Comparison of ENCODE assay signal across 1 cellular context in the genomic region with DNA sequence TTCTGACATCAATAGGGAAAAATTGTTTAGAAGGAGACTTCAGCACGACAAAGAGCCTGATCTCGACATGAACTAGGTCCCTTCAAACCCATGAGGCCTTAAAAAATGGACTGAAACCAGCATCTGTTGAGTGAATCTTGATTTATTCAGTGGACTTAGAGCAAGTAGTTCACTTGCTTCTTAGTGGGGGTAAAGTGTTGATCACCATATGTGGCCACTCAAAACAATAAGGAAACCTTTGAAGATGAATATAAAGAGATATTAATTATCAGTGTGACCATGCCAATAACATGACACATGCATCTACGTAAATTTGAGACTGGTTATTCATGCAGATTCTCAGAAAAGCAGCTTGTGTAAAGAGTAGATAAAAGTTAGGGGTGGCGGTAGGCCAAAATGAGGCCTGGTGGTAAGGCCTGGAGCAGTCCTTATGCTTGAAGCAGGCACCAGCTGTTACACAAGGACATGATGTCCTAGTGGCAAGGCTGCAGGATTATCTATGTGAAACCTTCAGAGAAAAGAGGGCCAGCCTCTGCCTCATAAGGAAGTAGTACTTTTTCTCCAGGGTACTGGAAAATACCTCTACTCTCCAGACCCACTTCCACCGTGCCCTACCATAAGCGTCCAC.
TF ChIP-seq lines count a peak whose summit lies in the region.

No MANE protein-coding gene starts in this region.

TF ChIP-seq in K562, 482 proteins besides CTCF, POLR2A, EP300 and RAD21 (continued from another document and continues in another):
- TF ChIP-seq, protein P1, sequence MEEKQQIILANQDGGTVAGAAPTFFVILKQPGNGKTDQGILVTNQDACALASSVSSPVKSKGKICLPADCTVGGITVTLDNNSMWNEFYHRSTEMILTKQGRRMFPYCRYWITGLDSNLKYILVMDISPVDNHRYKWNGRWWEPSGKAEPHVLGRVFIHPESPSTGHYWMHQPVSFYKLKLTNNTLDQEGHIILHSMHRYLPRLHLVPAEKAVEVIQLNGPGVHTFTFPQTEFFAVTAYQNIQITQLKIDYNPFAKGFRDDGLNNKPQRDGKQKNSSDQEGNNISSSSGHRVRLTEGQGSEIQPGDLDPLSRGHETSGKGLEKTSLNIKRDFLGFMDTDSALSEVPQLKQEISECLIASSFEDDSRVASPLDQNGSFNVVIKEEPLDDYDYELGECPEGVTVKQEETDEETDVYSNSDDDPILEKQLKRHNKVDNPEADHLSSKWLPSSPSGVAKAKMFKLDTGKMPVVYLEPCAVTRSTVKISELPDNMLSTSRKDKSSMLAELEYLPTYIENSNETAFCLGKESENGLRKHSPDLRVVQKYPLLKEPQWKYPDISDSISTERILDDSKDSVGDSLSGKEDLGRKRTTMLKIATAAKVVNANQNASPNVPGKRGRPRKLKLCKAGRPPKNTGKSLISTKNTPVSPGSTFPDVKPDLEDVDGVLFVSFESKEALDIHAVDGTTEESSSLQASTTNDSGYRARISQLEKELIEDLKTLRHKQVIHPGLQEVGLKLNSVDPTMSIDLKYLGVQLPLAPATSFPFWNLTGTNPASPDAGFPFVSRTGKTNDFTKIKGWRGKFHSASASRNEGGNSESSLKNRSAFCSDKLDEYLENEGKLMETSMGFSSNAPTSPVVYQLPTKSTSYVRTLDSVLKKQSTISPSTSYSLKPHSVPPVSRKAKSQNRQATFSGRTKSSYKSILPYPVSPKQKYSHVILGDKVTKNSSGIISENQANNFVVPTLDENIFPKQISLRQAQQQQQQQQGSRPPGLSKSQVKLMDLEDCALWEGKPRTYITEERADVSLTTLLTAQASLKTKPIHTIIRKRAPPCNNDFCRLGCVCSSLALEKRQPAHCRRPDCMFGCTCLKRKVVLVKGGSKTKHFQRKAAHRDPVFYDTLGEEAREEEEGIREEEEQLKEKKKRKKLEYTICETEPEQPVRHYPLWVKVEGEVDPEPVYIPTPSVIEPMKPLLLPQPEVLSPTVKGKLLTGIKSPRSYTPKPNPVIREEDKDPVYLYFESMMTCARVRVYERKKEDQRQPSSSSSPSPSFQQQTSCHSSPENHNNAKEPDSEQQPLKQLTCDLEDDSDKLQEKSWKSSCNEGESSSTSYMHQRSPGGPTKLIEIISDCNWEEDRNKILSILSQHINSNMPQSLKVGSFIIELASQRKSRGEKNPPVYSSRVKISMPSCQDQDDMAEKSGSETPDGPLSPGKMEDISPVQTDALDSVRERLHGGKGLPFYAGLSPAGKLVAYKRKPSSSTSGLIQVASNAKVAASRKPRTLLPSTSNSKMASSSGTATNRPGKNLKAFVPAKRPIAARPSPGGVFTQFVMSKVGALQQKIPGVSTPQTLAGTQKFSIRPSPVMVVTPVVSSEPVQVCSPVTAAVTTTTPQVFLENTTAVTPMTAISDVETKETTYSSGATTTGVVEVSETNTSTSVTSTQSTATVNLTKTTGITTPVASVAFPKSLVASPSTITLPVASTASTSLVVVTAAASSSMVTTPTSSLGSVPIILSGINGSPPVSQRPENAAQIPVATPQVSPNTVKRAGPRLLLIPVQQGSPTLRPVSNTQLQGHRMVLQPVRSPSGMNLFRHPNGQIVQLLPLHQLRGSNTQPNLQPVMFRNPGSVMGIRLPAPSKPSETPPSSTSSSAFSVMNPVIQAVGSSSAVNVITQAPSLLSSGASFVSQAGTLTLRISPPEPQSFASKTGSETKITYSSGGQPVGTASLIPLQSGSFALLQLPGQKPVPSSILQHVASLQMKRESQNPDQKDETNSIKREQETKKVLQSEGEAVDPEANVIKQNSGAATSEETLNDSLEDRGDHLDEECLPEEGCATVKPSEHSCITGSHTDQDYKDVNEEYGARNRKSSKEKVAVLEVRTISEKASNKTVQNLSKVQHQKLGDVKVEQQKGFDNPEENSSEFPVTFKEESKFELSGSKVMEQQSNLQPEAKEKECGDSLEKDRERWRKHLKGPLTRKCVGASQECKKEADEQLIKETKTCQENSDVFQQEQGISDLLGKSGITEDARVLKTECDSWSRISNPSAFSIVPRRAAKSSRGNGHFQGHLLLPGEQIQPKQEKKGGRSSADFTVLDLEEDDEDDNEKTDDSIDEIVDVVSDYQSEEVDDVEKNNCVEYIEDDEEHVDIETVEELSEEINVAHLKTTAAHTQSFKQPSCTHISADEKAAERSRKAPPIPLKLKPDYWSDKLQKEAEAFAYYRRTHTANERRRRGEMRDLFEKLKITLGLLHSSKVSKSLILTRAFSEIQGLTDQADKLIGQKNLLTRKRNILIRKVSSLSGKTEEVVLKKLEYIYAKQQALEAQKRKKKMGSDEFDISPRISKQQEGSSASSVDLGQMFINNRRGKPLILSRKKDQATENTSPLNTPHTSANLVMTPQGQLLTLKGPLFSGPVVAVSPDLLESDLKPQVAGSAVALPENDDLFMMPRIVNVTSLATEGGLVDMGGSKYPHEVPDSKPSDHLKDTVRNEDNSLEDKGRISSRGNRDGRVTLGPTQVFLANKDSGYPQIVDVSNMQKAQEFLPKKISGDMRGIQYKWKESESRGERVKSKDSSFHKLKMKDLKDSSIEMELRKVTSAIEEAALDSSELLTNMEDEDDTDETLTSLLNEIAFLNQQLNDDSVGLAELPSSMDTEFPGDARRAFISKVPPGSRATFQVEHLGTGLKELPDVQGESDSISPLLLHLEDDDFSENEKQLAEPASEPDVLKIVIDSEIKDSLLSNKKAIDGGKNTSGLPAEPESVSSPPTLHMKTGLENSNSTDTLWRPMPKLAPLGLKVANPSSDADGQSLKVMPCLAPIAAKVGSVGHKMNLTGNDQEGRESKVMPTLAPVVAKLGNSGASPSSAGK (IDR thresholded peaks at IDR 0.05): peak; percentile 69
- TF ChIP-seq PRPF4 (IDR thresholded peaks at IDR 0.05; ENCODE audit: insufficient read depth, low read depth, low read length, poor library complexity, severe bottlenecking) (no peak), NFIC (IDR thresholded peaks at IDR 0.05) (peak; percentile 88), ZNF212 (CRISPR knock-in tag; IDR thresholded peaks at IDR 0.05) (no peak), TRIM24 (IDR thresholded peaks at IDR 0.05) (peak in 1 of 2 experiments; percentile 47; a peak in 2 of 4 replicates), CBX8 (IDR thresholded peaks at IDR 0.05; ENCODE audit: borderline replicate concordance, extremely low read depth, low read depth, low read length, poor library complexity, severe bottlenecking) (no peak), PHF20 (IDR thresholded peaks at IDR 0.05; ENCODE audit: partially characterized antibody) (no peak), GTF2A2 (tag; IDR thresholded peaks at IDR 0.05) (no peak), PRMT5 (CRISPR knock-in tag; IDR thresholded peaks at IDR 0.05) (no peak), CBFA2T3 (IDR thresholded peaks at IDR 0.05) (peak; percentile 86), MYNN (IDR thresholded peaks at IDR 0.05) (no peak), MYNN (CRISPR knock-in tag; IDR thresholded peaks at IDR 0.05) (no peak), CREM (IDR thresholded peaks at IDR 0.05; ENCODE audit: low read depth) (0 out of 2 replicates have a peak, but pooled peaks have one; percentile 18), TEAD4 (IDR thresholded peaks at IDR 0.05; ENCODE audit: low read length) (peak; percentile 69), TEAD4 (CRISPR knock-in tag; IDR thresholded peaks at IDR 0.05; ENCODE audit: borderline replicate concordance) (no peak), FOSL1 (tag; conservative IDR thresholded peaks at IDR 0.05) (peak; percentile 79), HEY1 (CRISPR knock-in tag; IDR thresholded peaks at IDR 0.05; ENCODE audit: borderline replicate concordance) (no peak), ELF1 (tag; IDR thresholded peaks at IDR 0.05) (no peak), TAF9B (IDR thresholded peaks at IDR 0.05; ENCODE audit: partially characterized antibody) (no peak), ZNF175 (CRISPR knock-in tag; IDR thresholded peaks at IDR 0.05; ENCODE audit: low read depth) (no peak), NEUROD1 (IDR thresholded peaks at IDR 0.05; ENCODE audit: borderline replicate concordance, low read depth, low read length, partially characterized antibody) (no peak), KDM2B (CRISPR knock-in tag; IDR thresholded peaks at IDR 0.05) (no peak), TBL1XR1 (IDR thresholded peaks at IDR 0.05; ENCODE audit: low read length in 2 of 2) (no peak), NCOA4 (IDR thresholded peaks at IDR 0.05; ENCODE audit: partially characterized antibody) (no peak), SMC3 (conservative IDR thresholded peaks at IDR 0.05; ENCODE audit: insufficient read depth, low read depth, low read length) (no peak)
- TF ChIP-seq, protein P2, sequence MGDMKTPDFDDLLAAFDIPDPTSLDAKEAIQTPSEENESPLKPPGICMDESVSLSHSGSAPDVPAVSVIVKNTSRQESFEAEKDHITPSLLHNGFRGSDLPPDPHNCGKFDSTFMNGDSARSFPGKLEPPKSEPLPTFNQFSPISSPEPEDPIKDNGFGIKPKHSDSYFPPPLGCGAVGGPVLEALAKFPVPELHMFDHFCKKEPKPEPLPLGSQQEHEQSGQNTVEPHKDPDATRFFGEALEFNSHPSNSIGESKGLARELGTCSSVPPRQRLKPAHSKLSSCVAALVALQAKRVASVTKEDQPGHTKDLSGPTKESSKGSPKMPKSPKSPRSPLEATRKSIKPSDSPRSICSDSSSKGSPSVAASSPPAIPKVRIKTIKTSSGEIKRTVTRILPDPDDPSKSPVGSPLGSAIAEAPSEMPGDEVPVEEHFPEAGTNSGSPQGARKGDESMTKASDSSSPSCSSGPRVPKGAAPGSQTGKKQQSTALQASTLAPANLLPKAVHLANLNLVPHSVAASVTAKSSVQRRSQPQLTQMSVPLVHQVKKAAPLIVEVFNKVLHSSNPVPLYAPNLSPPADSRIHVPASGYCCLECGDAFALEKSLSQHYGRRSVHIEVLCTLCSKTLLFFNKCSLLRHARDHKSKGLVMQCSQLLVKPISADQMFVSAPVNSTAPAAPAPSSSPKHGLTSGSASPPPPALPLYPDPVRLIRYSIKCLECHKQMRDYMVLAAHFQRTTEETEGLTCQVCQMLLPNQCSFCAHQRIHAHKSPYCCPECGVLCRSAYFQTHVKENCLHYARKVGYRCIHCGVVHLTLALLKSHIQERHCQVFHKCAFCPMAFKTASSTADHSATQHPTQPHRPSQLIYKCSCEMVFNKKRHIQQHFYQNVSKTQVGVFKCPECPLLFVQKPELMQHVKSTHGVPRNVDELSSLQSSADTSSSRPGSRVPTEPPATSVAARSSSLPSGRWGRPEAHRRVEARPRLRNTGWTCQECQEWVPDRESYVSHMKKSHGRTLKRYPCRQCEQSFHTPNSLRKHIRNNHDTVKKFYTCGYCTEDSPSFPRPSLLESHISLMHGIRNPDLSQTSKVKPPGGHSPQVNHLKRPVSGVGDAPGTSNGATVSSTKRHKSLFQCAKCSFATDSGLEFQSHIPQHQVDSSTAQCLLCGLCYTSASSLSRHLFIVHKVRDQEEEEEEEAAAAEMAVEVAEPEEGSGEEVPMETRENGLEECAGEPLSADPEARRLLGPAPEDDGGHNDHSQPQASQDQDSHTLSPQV (IDR thresholded peaks at IDR 0.05): peak; percentile 53; the same call in 1 of the 2 replicates
- TF ChIP-seq, protein P3, sequence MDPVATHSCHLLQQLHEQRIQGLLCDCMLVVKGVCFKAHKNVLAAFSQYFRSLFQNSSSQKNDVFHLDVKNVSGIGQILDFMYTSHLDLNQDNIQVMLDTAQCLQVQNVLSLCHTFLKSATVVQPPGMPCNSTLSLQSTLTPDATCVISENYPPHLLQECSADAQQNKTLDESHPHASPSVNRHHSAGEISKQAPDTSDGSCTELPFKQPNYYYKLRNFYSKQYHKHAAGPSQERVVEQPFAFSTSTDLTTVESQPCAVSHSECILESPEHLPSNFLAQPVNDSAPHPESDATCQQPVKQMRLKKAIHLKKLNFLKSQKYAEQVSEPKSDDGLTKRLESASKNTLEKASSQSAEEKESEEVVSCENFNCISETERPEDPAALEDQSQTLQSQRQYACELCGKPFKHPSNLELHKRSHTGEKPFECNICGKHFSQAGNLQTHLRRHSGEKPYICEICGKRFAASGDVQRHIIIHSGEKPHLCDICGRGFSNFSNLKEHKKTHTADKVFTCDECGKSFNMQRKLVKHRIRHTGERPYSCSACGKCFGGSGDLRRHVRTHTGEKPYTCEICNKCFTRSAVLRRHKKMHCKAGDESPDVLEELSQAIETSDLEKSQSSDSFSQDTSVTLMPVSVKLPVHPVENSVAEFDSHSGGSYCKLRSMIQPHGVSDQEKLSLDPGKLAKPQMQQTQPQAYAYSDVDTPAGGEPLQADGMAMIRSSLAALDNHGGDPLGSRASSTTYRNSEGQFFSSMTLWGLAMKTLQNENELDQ (CRISPR knock-in tag; IDR thresholded peaks at IDR 0.05; ENCODE audit: borderline replicate concordance): no peak
- TF ChIP-seq, protein P4, sequence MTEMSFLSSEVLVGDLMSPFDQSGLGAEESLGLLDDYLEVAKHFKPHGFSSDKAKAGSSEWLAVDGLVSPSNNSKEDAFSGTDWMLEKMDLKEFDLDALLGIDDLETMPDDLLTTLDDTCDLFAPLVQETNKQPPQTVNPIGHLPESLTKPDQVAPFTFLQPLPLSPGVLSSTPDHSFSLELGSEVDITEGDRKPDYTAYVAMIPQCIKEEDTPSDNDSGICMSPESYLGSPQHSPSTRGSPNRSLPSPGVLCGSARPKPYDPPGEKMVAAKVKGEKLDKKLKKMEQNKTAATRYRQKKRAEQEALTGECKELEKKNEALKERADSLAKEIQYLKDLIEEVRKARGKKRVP (CRISPR knock-in tag; IDR thresholded peaks at IDR 0.05): no peak
- TF ChIP-seq, protein P5, sequence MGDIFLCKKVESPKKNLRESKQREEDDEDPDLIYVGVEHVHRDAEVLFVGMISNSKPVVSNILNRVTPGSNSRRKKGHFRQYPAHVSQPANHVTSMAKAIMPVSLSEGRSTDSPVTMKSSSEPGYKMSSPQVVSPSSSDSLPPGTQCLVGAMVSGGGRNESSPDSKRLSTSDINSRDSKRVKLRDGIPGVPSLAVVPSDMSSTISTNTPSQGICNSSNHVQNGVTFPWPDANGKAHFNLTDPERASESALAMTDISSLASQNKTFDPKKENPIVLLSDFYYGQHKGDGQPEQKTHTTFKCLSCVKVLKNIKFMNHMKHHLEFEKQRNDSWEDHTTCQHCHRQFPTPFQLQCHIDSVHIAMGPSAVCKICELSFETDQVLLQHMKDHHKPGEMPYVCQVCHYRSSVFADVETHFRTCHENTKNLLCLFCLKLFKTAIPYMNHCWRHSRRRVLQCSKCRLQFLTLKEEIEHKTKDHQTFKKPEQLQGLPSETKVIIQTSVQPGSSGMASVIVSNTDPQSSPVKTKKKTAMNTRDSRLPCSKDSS (IDR thresholded peaks at IDR 0.05; ENCODE audit: low read depth, partially characterized antibody): no peak
- TF ChIP-seq, protein P6, sequence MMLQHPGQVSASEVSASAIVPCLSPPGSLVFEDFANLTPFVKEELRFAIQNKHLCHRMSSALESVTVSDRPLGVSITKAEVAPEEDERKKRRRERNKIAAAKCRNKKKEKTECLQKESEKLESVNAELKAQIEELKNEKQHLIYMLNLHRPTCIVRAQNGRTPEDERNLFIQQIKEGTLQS (IDR thresholded peaks at IDR 0.05): no peak
- TF ChIP-seq, protein P6 (CRISPR knock-in tag; conservative IDR thresholded peaks at IDR 0.05): no peak
- TF ChIP-seq, protein P7, sequence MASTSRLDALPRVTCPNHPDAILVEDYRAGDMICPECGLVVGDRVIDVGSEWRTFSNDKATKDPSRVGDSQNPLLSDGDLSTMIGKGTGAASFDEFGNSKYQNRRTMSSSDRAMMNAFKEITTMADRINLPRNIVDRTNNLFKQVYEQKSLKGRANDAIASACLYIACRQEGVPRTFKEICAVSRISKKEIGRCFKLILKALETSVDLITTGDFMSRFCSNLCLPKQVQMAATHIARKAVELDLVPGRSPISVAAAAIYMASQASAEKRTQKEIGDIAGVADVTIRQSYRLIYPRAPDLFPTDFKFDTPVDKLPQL (IDR thresholded peaks at IDR 0.05; ENCODE audit: extremely low read depth, insufficient read length): no peak
